Comparison of ENCODE assay signal across 8 cellular contexts in the genomic region with DNA sequence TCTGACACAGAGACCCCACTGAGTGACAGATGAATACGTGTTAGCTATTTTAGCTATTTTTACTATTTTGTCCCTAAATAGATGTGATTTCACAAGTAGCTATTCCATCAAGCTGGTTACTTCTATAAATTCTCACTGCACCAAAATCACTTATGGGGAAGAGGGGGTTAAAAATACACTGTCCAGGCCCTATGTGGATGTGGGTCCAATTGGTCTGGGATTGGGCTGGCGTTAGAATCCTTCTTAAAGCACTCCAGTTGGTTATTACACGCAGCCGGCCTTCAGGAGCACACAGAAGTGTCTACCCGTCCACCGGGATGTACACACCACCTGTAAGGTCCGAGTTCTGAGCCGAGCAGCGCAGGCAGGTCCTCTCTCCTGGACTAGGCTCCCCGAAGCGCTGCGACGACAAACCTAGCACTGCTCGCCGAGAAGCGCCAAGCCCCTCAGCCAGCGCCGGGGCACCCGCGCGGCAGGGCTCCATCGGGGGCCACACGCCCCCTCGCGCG.
DNase-seq lines count a peak whose midpoint lies in the region; ATAC-seq and TF ChIP-seq lines count a peak whose summit lies in the region.

No MANE protein-coding gene starts in this region.

- intact Hi-C loops in CD8-positive, alpha-beta T cell (cut with DNase I, micrococcal nuclease) = loop anchor here in 1 of 2 experiments (1.0 to 10.0 kb wide), 5 partner anchors 34 to 1151 kb away; partner anchors contain the start of gene UBE2H
- intact Hi-C loops in spleen (cut with DNase I; ENCODE audit: low total_unique reads) = no loop called here

- POLR2A ChIA-PET in CD8-positive, alpha-beta T cell (lab: Charles Lee) = interaction anchor here (0.8 to 3.8 kb wide), 7 partner anchors 8 to 223 kb away, joined by 3 to 29 read pairs (median 7); partner anchors contain the start of gene MKLN1

- H3K27ac Mint-ChIP-seq in CD8-positive, alpha-beta T cell = peak overlapping the region; percentile 92
- peak overlapping the region; percentile 81 for H3K27ac Mint-ChIP-seq in activated naive CD8-positive, alpha-beta T cell treated with anti-CD3 and anti-CD28 coated beads for 36 hours

- H3K27me3 ChIP-seq in CD8-positive, alpha-beta T cell (ENCODE audit: insufficient read depth, low read length) = no peaks in the 10 kb centered on the region
- H3K27me3 ChIP-seq in spleen (replicated peaks in 1 of 7) = no peaks in the 10 kb centered on the region

- 3 to 22% (median 6%) methylated on average over 2 to 26 of the region's 26 CpGs for WGBS in spleen, 5 donors

- H3K36me3 Mint-ChIP-seq in CD8-positive, alpha-beta T cell = peaks cover 67% of the 10 kb centered on the region
- peaks cover 35% of the 10 kb centered on the region for H3K36me3 Mint-ChIP-seq in activated naive CD8-positive, alpha-beta T cell treated with anti-CD3 and anti-CD28 coated beads for 36 hours

- no peaks in the 10 kb centered on the region for H3K27me3 Mint-ChIP-seq in CD8-positive, alpha-beta T cell (ENCODE audit: low read depth)
- no peaks in the 10 kb centered on the region for H3K27me3 Mint-ChIP-seq in activated naive CD8-positive, alpha-beta T cell treated with anti-CD3 and anti-CD28 coated beads for 36 hours

- no peak for DNase-seq in CD8-positive, alpha-beta T cell
- no peak for DNase-seq in activated naive CD8-positive, alpha-beta T cell treated with anti-CD3 and anti-CD28 coated beads for 36 hours
- no peak for DNase-seq in spleen
- DNase-seq in NCI-H2107 treated with DMSO at 0.1 percent for 48 hours (lab: John Stamatoyannopoulos, UW; ENCODE audit: unreplicated experiment) = no peak
- DNase-seq in LoVo (ENCODE audit: low spot score) = no peak
- DNase-seq in NOMO-1 treated with dmso at 0.1 percent for 144 hours (lab: John Stamatoyannopoulos, UW; ENCODE audit: unreplicated experiment) = no peak

- no peaks in the 10 kb centered on the region for H3K36me3 ChIP-seq in CD8-positive, alpha-beta T cell (ENCODE audit: insufficient read depth, low read length)
- peaks cover 0 to 35% (median 0%) of the 10 kb centered on the region in 6 donors for H3K36me3 ChIP-seq in spleen

- CTCF ChIA-PET in CD8-positive, alpha-beta T cell (lab: Charles Lee) = interaction anchor here (0.6 to 1.0 kb wide), 3 partner anchors 37 to 230 kb away, joined by 3 read pairs; no protein-coding TSS in a partner anchor

- H3K27ac ChIP-seq in CD8-positive, alpha-beta T cell (ENCODE audit: low read depth, low read length) = peak overlapping the region; percentile 86
- H3K27ac ChIP-seq in spleen = peak overlapping the region; percentile 54 to 100 (median 98)

- ATAC-seq in CD8-positive, alpha-beta T cell = no peak
- peak; percentile 6 for ATAC-seq in HG03045 (IDR thresholded peaks at IDR 0.05; ENCODE audit: unreplicated experiment)

- no peaks in the 10 kb centered on the region for H3K9me3 Mint-ChIP-seq in CD8-positive, alpha-beta T cell
- peaks cover 1% of the 10 kb centered on the region for H3K9me3 Mint-ChIP-seq in activated naive CD8-positive, alpha-beta T cell treated with anti-CD3 and anti-CD28 coated beads for 36 hours

- TF ChIP-seq POLR2A in spleen (IDR thresholded peaks at IDR 0.05) = no peak

- peaks cover 63% of the 10 kb centered on the region for H3K4me1 ChIP-seq in CD8-positive, alpha-beta T cell (ENCODE audit: insufficient read depth, low read length)
- H3K4me1 ChIP-seq in spleen = peaks cover 56 to 76% (median 73%) of the 10 kb centered on the region in 6 donors

- TF ChIP-seq CTCF in CD8-positive, alpha-beta T cell (IDR thresholded peaks at IDR 0.05) = no peak
- TF ChIP-seq CTCF in spleen (IDR thresholded peaks at IDR 0.05 in 8 of 11, conservative IDR thresholded peaks at IDR 0.05 in 3 of 11) = no peak

- peaks cover 71% of the 10 kb centered on the region for H3K4me1 Mint-ChIP-seq in CD8-positive, alpha-beta T cell (ENCODE audit: low read depth)
- peaks cover 67% of the 10 kb centered on the region for H3K4me1 Mint-ChIP-seq in activated naive CD8-positive, alpha-beta T cell treated with anti-CD3 and anti-CD28 coated beads for 36 hours

- peak overlapping the region; percentile 89 for H3K4me3 Mint-ChIP-seq in CD8-positive, alpha-beta T cell
- H3K4me3 Mint-ChIP-seq in activated naive CD8-positive, alpha-beta T cell treated with anti-CD3 and anti-CD28 coated beads for 36 hours = peak overlapping the region; percentile 81

- H3K9me3 ChIP-seq in CD8-positive, alpha-beta T cell (ENCODE audit: low read length) = no peaks in the 10 kb centered on the region
- H3K9me3 ChIP-seq in iPS-18c (ENCODE audit: control insufficient read depth, insufficient read depth, low read length) = no peaks in the 10 kb centered on the region
- no peaks in the 10 kb centered on the region for H3K9me3 ChIP-seq in spleen

- peak overlapping the region; percentile 68 for H3K4me3 ChIP-seq in CD8-positive, alpha-beta T cell (ENCODE audit: low read depth, low read length)
- H3K4me3 ChIP-seq in iPS-18c (ENCODE audit: insufficient read depth, low read depth, low read length) (peak overlapping the region; percentile 64), spleen (peak overlapping the region; percentile 39 to 97 (median 66))
